1 cellular context compared by ENCODE assay signal in the genomic region with DNA sequence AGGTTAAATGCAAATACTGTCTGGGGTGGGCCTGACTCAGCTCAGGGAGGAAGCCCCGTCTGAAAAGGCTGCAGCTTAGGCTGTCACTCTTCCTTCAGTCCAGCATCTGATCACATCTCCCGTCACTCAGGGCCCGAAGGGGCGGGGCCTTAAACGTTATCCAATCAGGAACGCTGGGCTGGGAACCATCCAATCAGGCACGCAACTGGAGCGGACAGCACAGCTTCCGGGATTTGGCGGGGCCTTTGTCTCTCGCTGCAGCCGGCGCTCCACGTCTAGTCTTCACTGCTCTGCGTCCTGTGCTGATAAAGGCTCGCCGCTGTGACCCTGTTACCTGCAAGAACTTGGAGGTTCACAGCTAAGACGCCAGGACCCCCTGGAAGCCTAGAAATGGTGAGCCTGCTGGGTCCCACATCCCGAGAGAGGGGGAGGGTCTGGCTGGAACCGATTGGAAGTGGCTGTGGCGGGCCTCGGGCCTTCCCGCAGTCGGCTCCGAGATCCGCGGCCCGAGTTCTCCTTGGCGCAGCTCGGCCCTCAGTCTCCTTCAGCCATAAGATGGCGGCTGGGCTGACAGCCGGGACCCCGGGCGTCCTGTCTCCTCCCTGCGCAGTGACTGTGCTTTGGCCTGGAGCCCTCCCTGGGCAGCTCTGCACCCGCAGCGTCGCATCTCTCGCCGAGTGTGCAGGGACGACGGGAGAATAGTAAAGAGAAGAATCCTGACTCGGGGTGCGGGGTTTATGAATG.
TF ChIP-seq lines count a peak whose summit lies in the region.

Gene ZNF92 (plus strand): TSS at position 248 of the 744 bp plus-strand sequence. CDS start 143 bp downstream, at position 391.

TF ChIP-seq in HepG2, 621 proteins besides CTCF, POLR2A, EP300 and RAD21 (continued from another document and continues in another):
- TF ChIP-seq, protein P1, sequence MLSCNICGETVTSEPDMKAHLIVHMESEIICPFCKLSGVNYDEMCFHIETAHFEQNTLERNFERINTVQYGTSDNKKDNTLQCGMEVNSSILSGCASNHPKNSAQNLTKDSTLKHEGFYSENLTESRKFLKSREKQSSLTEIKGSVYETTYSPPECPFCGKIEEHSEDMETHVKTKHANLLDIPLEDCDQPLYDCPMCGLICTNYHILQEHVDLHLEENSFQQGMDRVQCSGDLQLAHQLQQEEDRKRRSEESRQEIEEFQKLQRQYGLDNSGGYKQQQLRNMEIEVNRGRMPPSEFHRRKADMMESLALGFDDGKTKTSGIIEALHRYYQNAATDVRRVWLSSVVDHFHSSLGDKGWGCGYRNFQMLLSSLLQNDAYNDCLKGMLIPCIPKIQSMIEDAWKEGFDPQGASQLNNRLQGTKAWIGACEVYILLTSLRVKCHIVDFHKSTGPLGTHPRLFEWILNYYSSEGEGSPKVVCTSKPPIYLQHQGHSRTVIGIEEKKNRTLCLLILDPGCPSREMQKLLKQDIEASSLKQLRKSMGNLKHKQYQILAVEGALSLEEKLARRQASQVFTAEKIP (CRISPR knock-in tag; IDR thresholded peaks at IDR 0.05; ENCODE audit: borderline replicate concordance), result no peak
- TF ChIP-seq ZNF367 (CRISPR knock-in tag; IDR thresholded peaks at IDR 0.05; ENCODE audit: borderline replicate concordance) (0 out of 2 replicates have a peak, but pooled peaks have one; percentile 74), CREM (IDR thresholded peaks at IDR 0.05) (peak; percentile 46), CREM (CRISPR knock-in tag; IDR thresholded peaks at IDR 0.05) (no peak), ZNF780A (CRISPR knock-in tag; IDR thresholded peaks at IDR 0.05) (no peak), ZFP36 (IDR thresholded peaks at IDR 0.05; ENCODE audit: borderline replicate concordance, low read depth, low read length, partially characterized antibody) (no peak), ZNF740 (CRISPR knock-in tag; IDR thresholded peaks at IDR 0.05) (no peak), REXO4 (CRISPR knock-in tag; IDR thresholded peaks at IDR 0.05; ENCODE audit: borderline replicate concordance) (no peak), ZNF749 (CRISPR knock-in tag; IDR thresholded peaks at IDR 0.05; ENCODE audit: borderline replicate concordance) (peak; percentile 63; the same call in 1 of the 2 replicates), SMARCE1 (IDR thresholded peaks at IDR 0.05; ENCODE audit: borderline replicate concordance) (no peak), ZNF253 (CRISPR knock-in tag; IDR thresholded peaks at IDR 0.05; ENCODE audit: borderline replicate concordance) (peak; percentile 64; the same call in 1 of the 2 replicates), DNMT1 (CRISPR knock-in tag; IDR thresholded peaks at IDR 0.05) (no peak), ZBED4 (CRISPR knock-in tag; IDR thresholded peaks at IDR 0.05; ENCODE audit: borderline replicate concordance) (no peak), FOXK2 (IDR thresholded peaks at IDR 0.05) (no peak), PHF21A (CRISPR knock-in tag; IDR thresholded peaks at IDR 0.05) (0 out of 2 replicates have a peak, but pooled peaks have one; percentile 49), PITX1 (CRISPR knock-in tag; IDR thresholded peaks at IDR 0.05) (peak; percentile 74), RFXAP (CRISPR knock-in tag; IDR thresholded peaks at IDR 0.05; ENCODE audit: borderline replicate concordance) (0 out of 2 replicates have a peak, but pooled peaks have one; percentile 49), NKX3-1 (CRISPR knock-in tag; IDR thresholded peaks at IDR 0.05) (peak; percentile 60; the same call in 1 of the 2 replicates), SNRNP70 (IDR thresholded peaks at IDR 0.05; ENCODE audit: low read depth, low read length) (no peak), ZC3H13 (CRISPR knock-in tag; IDR thresholded peaks at IDR 0.05) (no peak), ZNF607 (CRISPR knock-in tag; IDR thresholded peaks at IDR 0.05; ENCODE audit: borderline replicate concordance) (no peak; the same call in 1 of the 2 replicates), ZBTB1 (CRISPR knock-in tag; IDR thresholded peaks at IDR 0.05; ENCODE audit: borderline replicate concordance) (no peak), BRCA1 (CRISPR knock-in tag; IDR thresholded peaks at IDR 0.05) (0 out of 2 replicates have a peak, but pooled peaks have one; percentile 83), SNAPC2 (CRISPR knock-in tag; IDR thresholded peaks at IDR 0.05) (0 out of 2 replicates have a peak, but pooled peaks have one; percentile 47), ISX (CRISPR knock-in tag; conservative IDR thresholded peaks at IDR 0.05) (no peak), SP2 (CRISPR knock-in tag; IDR thresholded peaks at IDR 0.05) (peak; percentile 80), MXD3 (CRISPR knock-in tag; IDR thresholded peaks at IDR 0.05) (peak; percentile 40; the same call in 1 of the 2 replicates), SRSF4 (IDR thresholded peaks at IDR 0.05; ENCODE audit: low read depth, low read length, poor library complexity, severe bottlenecking) (no peak)
- TF ChIP-seq, protein P2, sequence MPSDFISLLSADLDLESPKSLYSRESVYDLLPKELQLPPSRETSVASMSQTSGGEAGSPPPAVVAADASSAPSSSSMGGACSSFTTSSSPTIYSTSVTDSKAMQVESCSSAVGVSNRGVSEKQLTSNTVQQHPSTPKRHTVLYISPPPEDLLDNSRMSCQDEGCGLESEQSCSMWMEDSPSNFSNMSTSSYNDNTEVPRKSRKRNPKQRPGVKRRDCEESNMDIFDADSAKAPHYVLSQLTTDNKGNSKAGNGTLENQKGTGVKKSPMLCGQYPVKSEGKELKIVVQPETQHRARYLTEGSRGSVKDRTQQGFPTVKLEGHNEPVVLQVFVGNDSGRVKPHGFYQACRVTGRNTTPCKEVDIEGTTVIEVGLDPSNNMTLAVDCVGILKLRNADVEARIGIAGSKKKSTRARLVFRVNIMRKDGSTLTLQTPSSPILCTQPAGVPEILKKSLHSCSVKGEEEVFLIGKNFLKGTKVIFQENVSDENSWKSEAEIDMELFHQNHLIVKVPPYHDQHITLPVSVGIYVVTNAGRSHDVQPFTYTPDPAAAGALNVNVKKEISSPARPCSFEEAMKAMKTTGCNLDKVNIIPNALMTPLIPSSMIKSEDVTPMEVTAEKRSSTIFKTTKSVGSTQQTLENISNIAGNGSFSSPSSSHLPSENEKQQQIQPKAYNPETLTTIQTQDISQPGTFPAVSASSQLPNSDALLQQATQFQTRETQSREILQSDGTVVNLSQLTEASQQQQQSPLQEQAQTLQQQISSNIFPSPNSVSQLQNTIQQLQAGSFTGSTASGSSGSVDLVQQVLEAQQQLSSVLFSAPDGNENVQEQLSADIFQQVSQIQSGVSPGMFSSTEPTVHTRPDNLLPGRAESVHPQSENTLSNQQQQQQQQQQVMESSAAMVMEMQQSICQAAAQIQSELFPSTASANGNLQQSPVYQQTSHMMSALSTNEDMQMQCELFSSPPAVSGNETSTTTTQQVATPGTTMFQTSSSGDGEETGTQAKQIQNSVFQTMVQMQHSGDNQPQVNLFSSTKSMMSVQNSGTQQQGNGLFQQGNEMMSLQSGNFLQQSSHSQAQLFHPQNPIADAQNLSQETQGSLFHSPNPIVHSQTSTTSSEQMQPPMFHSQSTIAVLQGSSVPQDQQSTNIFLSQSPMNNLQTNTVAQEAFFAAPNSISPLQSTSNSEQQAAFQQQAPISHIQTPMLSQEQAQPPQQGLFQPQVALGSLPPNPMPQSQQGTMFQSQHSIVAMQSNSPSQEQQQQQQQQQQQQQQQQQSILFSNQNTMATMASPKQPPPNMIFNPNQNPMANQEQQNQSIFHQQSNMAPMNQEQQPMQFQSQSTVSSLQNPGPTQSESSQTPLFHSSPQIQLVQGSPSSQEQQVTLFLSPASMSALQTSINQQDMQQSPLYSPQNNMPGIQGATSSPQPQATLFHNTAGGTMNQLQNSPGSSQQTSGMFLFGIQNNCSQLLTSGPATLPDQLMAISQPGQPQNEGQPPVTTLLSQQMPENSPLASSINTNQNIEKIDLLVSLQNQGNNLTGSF (CRISPR knock-in tag; IDR thresholded peaks at IDR 0.05), result peak; percentile 86
- TF ChIP-seq, protein P3, sequence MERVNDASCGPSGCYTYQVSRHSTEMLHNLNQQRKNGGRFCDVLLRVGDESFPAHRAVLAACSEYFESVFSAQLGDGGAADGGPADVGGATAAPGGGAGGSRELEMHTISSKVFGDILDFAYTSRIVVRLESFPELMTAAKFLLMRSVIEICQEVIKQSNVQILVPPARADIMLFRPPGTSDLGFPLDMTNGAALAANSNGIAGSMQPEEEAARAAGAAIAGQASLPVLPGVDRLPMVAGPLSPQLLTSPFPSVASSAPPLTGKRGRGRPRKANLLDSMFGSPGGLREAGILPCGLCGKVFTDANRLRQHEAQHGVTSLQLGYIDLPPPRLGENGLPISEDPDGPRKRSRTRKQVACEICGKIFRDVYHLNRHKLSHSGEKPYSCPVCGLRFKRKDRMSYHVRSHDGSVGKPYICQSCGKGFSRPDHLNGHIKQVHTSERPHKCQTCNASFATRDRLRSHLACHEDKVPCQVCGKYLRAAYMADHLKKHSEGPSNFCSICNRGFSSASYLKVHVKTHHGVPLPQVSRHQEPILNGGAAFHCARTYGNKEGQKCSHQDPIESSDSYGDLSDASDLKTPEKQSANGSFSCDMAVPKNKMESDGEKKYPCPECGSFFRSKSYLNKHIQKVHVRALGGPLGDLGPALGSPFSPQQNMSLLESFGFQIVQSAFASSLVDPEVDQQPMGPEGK (CRISPR knock-in tag; IDR thresholded peaks at IDR 0.05), result no peak
- TF ChIP-seq, protein P4, sequence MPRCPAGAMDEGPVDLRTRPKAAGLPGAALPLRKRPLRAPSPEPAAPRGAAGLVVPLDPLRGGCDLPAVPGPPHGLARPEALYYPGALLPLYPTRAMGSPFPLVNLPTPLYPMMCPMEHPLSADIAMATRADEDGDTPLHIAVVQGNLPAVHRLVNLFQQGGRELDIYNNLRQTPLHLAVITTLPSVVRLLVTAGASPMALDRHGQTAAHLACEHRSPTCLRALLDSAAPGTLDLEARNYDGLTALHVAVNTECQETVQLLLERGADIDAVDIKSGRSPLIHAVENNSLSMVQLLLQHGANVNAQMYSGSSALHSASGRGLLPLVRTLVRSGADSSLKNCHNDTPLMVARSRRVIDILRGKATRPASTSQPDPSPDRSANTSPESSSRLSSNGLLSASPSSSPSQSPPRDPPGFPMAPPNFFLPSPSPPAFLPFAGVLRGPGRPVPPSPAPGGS (CRISPR knock-in tag; IDR thresholded peaks at IDR 0.05), result no peak; the same call in 1 of the 2 replicates
- TF ChIP-seq, protein P5, sequence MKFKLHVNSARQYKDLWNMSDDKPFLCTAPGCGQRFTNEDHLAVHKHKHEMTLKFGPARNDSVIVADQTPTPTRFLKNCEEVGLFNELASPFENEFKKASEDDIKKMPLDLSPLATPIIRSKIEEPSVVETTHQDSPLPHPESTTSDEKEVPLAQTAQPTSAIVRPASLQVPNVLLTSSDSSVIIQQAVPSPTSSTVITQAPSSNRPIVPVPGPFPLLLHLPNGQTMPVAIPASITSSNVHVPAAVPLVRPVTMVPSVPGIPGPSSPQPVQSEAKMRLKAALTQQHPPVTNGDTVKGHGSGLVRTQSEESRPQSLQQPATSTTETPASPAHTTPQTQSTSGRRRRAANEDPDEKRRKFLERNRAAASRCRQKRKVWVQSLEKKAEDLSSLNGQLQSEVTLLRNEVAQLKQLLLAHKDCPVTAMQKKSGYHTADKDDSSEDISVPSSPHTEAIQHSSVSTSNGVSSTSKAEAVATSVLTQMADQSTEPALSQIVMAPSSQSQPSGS (CRISPR knock-in tag; IDR thresholded peaks at IDR 0.05), result no peak
